ENCODE assay signal across 8 cellular contexts in genomic region chr1:23452011-23452411, GRCh38. TPM values are rescaled to one million over a fixed set of nuclear protein-coding genes. Genes with fewer than 3 reads are reported as not detected.
DNase-seq lines count a peak whose midpoint lies in the region; ATAC-seq and TF ChIP-seq lines count a peak whose summit lies in the region.

No MANE protein-coding gene starts in this region.

- peak; percentile 61 for TF ChIP-seq EP300 in transverse colon (IDR thresholded peaks at IDR 0.05; ENCODE audit: low read depth)

- no peak for TF ChIP-seq CTCF in left ventricle myocardium inferior (IDR thresholded peaks at IDR 0.05; ENCODE audit: borderline replicate concordance)
- TF ChIP-seq CTCF in transverse colon (IDR thresholded peaks at IDR 0.05) = no peak

- no peaks in the 10 kb centered on the region for H3K27me3 ChIP-seq in left ventricle myocardium inferior (ENCODE audit: low read depth)
- H3K27me3 ChIP-seq in transverse colon = no peaks in the 10 kb centered on the region

- in situ Hi-C loops in transverse colon (cut with MboI; ENCODE audit: low pct_ligation_motif_present in 1 of 4, low pct_unique_long_range_greater_than_20kb in 1 of 4, low sequenced_read_pairs in 3 of 4) = no loop called here

- H3K36me3 ChIP-seq in left ventricle myocardium inferior = peaks cover 51% of the 10 kb centered on the region
- H3K36me3 ChIP-seq in transverse colon = no peaks in the 10 kb centered on the region

- H3K9me3 Mint-ChIP-seq in activated CD4-positive, alpha-beta T cell treated with anti-CD3 and anti-CD28 coated beads for 36 hours (ENCODE audit: low read depth) = no peaks in the 10 kb centered on the region

- 23% methylated on average over 5 of the region's 5 CpGs; no CpG with 5 or more reads in 1 of the 2 donors for WGBS in transverse colon (ENCODE audit: low coverage in 1 of 2), 2 donors

- H3K27ac ChIP-seq in left ventricle myocardium inferior (replicated peaks) (peak overlapping the region; percentile 34), transverse colon (peak overlapping the region; percentile 68 to 82 (median 75))

- H3K4me1 ChIP-seq in left ventricle myocardium inferior (peaks cover 28% of the 10 kb centered on the region), transverse colon (peaks cover 7 to 35% (median 30%) of the 10 kb centered on the region in 4 donors)

- no peaks in the 10 kb centered on the region for H3K9me3 ChIP-seq in left ventricle myocardium inferior (replicated peaks)
- H3K9me3 ChIP-seq in transverse colon = no peaks in the 10 kb centered on the region

- CTCF ChIA-PET in activated CD4-positive, alpha-beta T cell treated with anti-CD3 and anti-CD28 coated beads for 36 hours (lab: Charles Lee) = interaction anchor here (0.8 to 1.1 kb wide), 2 partner anchors 17 to 23 kb away, joined by 3 read pairs; no protein-coding TSS in a partner anchor

- no peaks in the 10 kb centered on the region for H3K36me3 Mint-ChIP-seq in activated CD4-positive, alpha-beta T cell treated with anti-CD3 and anti-CD28 coated beads for 36 hours (ENCODE audit: low read depth)

- H3K4me3 ChIP-seq in left ventricle myocardium inferior = no peak overlapping the region
- no peak overlapping the region for H3K4me3 ChIP-seq in transverse colon

- ATAC-seq in activated CD4-positive, alpha-beta T cell treated with anti-CD3 and anti-CD28 coated beads for 36 hours = peak; percentile 12
- ATAC-seq in GM19328 (IDR thresholded peaks at IDR 0.05; ENCODE audit: unreplicated experiment) (no peak), HG02885 (IDR thresholded peaks at IDR 0.05; ENCODE audit: poor library complexity, unreplicated experiment) (no peak)

- DNase-seq in stimulated activated naive CD4-positive, alpha-beta T cell (lab: John Stamatoyannopoulos, UW) = peak in 5 of 6 experiments; percentile 2 to 53 (median 25)
- DNase-seq in stimulated activated naive CD4-positive, alpha-beta T cell treated with Interleukin-2 at 50 U/mL for 16 hours (lab: John Stamatoyannopoulos, UW) = no peak
- DNase-seq in activated CD4-positive, alpha-beta T cell treated with anti-CD3 and anti-CD28 coated beads for 36 hours = peak; percentile 25
- DNase-seq in left ventricle myocardium inferior (no peak), transverse colon (peak; percentile 91), NCI-H1930 (lab: John Stamatoyannopoulos, UW) (no peak)

- no peak overlapping the region for H3K4me3 Mint-ChIP-seq in activated CD4-positive, alpha-beta T cell treated with anti-CD3 and anti-CD28 coated beads for 36 hours

- POLR2A ChIA-PET in activated CD4-positive, alpha-beta T cell treated with anti-CD3 and anti-CD28 coated beads for 36 hours (lab: Charles Lee) = no interaction called here

- peak; percentile 69 for TF ChIP-seq POLR2A in transverse colon (IDR thresholded peaks at IDR 0.05)

- H3K27ac Mint-ChIP-seq in activated CD4-positive, alpha-beta T cell treated with anti-CD3 and anti-CD28 coated beads for 36 hours = no peak overlapping the region

- H3K4me1 Mint-ChIP-seq in activated CD4-positive, alpha-beta T cell treated with anti-CD3 and anti-CD28 coated beads for 36 hours = peaks cover 17% of the 10 kb centered on the region

- intact Hi-C loops in activated CD4-positive, alpha-beta T cell treated with anti-CD3 and anti-CD28 coated beads for 36 hours (cut with DNase I, micrococcal nuclease) = no loop called here
- intact Hi-C loops in left ventricle myocardium inferior (cut with micrococcal nuclease) = no loop called here
- intact Hi-C loops in transverse colon (cut with DNase I; ENCODE audit: low total_unique reads) = no loop called here

- peaks cover 5% of the 10 kb centered on the region for H3K27me3 Mint-ChIP-seq in activated CD4-positive, alpha-beta T cell treated with anti-CD3 and anti-CD28 coated beads for 36 hours

RNA-seq across cellular contexts. Expression of gene TCEA3, which starts 27.5 kb away (rescaled TPM):
- 1 to 10 TPM; 5.5 to 6.8 TPM for total RNA-seq in activated CD4-positive, alpha-beta T cell treated with anti-CD3 and anti-CD28 coated beads for 36 hours
- total RNA-seq in left ventricle myocardium inferior (78.6 TPM), transverse colon (100 to 1,000 TPM; 137 to 761 (median 198) TPM)

RNA-seq across cellular contexts. Expression of gene ASAP3, which starts 32.0 kb away (rescaled TPM):
- under 1 TPM; 0.37 to 0.57 TPM for total RNA-seq in activated CD4-positive, alpha-beta T cell treated with anti-CD3 and anti-CD28 coated beads for 36 hours
- total RNA-seq in left ventricle myocardium inferior (44.4 TPM), transverse colon (10 to 100 TPM; 38.2 to 62.9 (median 48.3) TPM)

Comparison
In these comparisons a context has a peak if more than half of its experiments do, and no peak if none do; other contexts are left out.
1. DNase-seq: peak in stimulated activated naive CD4-positive, alpha-beta T cell (5 of 6), activated CD4-positive, alpha-beta T cell treated with anti-CD3 and anti-CD28 coated beads for 36 hours (single experiment) and transverse colon (single experiment); none in stimulated activated naive CD4-positive, alpha-beta T cell treated with Interleukin-2 at 50 U/mL for 16 hours (single experiment), left ventricle myocardium inferior (single experiment) and NCI-H1930 (0 of 2).
2. RNA of gene TCEA3, which starts 27.5 kb away (total RNA-seq): 137 to 761 TPM in transverse colon and 78.6 TPM in left ventricle myocardium inferior (single experiment); 5.5 to 6.8 TPM in activated CD4-positive, alpha-beta T cell treated with anti-CD3 and anti-CD28 coated beads for 36 hours; every median in the first group is over 10 times any median in the second.
3. RNA of gene ASAP3, which starts 32.0 kb away (total RNA-seq): 38.2 to 62.9 TPM in transverse colon and 44.4 TPM in left ventricle myocardium inferior (single experiment); 0.37 to 0.57 TPM in activated CD4-positive, alpha-beta T cell treated with anti-CD3 and anti-CD28 coated beads for 36 hours; every median in the first group is over 10 times any median in the second.